In genomic region chr20:17287503-17287902, GRCh38 we compare ENCODE assay signal across 14 cellular contexts.
DNase-seq lines count a peak whose midpoint lies in the region; FAIRE-seq and TF ChIP-seq lines count a peak whose summit lies in the region.
"Had no signal": no experiment of that assay in that cellular context is flagged by ENCODE, and none has a peak within 500 bp of the region (broad histone marks: within the 10 kb centered on the region; RNA-seq: fewer than 3 reads in every experiment).

No MANE protein-coding gene starts in this region.

- peak overlapping the region; percentile 30; the same call in 1 of the 2 replicates for H2BK12ac ChIP-seq in H1 (ENCODE audit: low read depth, low read length)

- H4K5ac ChIP-seq in H1 (ENCODE audit: insufficient read length, low read depth, low read length), result no peak overlapping the region

- 96% methylated on average over 2 of the region's 2 CpGs; no CpG with 5 or more reads in 1 of the 2 experiments for WGBS in H1 (ENCODE audit: extremely low coverage in 1 of 2, insufficient coverage in 1 of 2, insufficient read length in 1 of 2, insufficient replicate concordance in 2 of 2, low coverage in 1 of 2, low lambda C conversion rate in 2 of 2, missing lambda C conversion rate in 1 of 2), 2 experiments

- TF ChIP-seq EP300 in H1 (IDR thresholded peaks at IDR 0.05; ENCODE audit: borderline replicate concordance in 1 of 2, low read depth in 2 of 2, low read length in 2 of 2), result no peak

- H2AK5ac ChIP-seq in H1 (ENCODE audit: low read depth, low read length), result no peak overlapping the region

- no peak overlapping the region for H2BK120ac ChIP-seq in H1 (replicated peaks; ENCODE audit: low read depth, low read length)

- H3K56ac ChIP-seq in H1 (replicated peaks; ENCODE audit: insufficient read length, low read depth, low read length), result no peak overlapping the region

- DNase-seq in DMS53 (lab: John Stamatoyannopoulos, UW) (peak; percentile 32), DMS53 treated with DMSO at 0.1 percent for 48 hours (lab: John Stamatoyannopoulos, UW; ENCODE audit: unreplicated experiment) (no peak), H1 (ENCODE audit: low read depth in 1 of 2, low spot score in 2 of 2) (peak in 1 of 2 experiments; percentile 66), osteocyte (ENCODE audit: extremely low spot score, unreplicated experiment) (no peak), NCI-H187 (lab: John Stamatoyannopoulos, UW) (no peak)
- DNase-seq in activated CD4-positive, CD25-positive, alpha-beta regulatory T cell (lab: John Stamatoyannopoulos, UW), result no peak
- DNase-seq in stimulated activated CD4-positive, alpha-beta T cell treated with anti-CD3 and anti-CD28 coated beads, Interleukin-2, amount 100 ng/mL, for 24 hours, result no peak
- DNase-seq: mesenchymal stem cell, NCI-H1417 treated with DMSO at 0.1 percent for 48 hours, NCI-H524, substantia nigra had no signal

- H3K4me2 ChIP-seq in Loucy (ENCODE audit: low read depth, low read length, poor library complexity, severe bottlenecking) (no peak overlapping the region), H1 (ENCODE audit: insufficient read depth in 1 of 2, low read depth in 2 of 2, low read length in 2 of 2) (no peak overlapping the region)

- H2BK20ac ChIP-seq in H1 (ENCODE audit: low read length), result no peak overlapping the region

- H3K14ac ChIP-seq in H1 (ENCODE audit: insufficient read length), result no peak overlapping the region

- peak; percentile 45 for TF ChIP-seq CTCF in Loucy (conservative IDR thresholded peaks at IDR 0.05; ENCODE audit: low read length)
- TF ChIP-seq CTCF in H1 (IDR thresholded peaks at IDR 0.05; ENCODE audit: control extremely low read depth in 1 of 3, insufficient read depth in 1 of 3, low read depth in 1 of 3, low read length in 3 of 3), result peak; percentile 43 to 70 (median 62)
- TF ChIP-seq CTCF in osteocyte (IDR thresholded peaks at IDR 0.05), result peak; percentile 13

- no peaks in the 10 kb centered on the region for H3K79me1 ChIP-seq in H1 (ENCODE audit: low read depth, low read length)

- no peak overlapping the region for H3K4me3 Mint-ChIP-seq in osteocyte (ENCODE audit: unreplicated experiment)

- no peaks in the 10 kb centered on the region for H3K4me1 ChIP-seq in Loucy (ENCODE audit: insufficient read depth, low read length, poor library complexity, severe bottlenecking)
- peaks cover 2 to 5% (median 4%) of the 10 kb centered on the region in 4 experiments; a peak in 4 of 7 replicates for H3K4me1 ChIP-seq in H1 (replicated peaks in 1 of 4; ENCODE audit: control insufficient read depth in 3 of 4, insufficient read depth in 4 of 4, low read length in 3 of 4)

- no peak overlapping the region for H3K9ac ChIP-seq in Loucy (ENCODE audit: low read depth, low read length, poor library complexity, severe bottlenecking)
- no peak overlapping the region for H3K9ac ChIP-seq in H1 (replicated peaks in 1 of 4; ENCODE audit: extremely low read depth in 1 of 4, low read depth in 3 of 4, low read length in 3 of 4)

- H2BK5ac ChIP-seq in H1 (ENCODE audit: low read depth, low read length), result no peak overlapping the region

- no peak for FAIRE-seq in H1 (lab: Jason Lieb, UNC)
- FAIRE-seq: A204.1, HepG2 had no signal

- H3K4ac ChIP-seq in H1 (replicated peaks; ENCODE audit: insufficient read length, low read depth, low read length), result no peak overlapping the region

- no peaks in the 10 kb centered on the region for H3K36me3 ChIP-seq in Loucy (ENCODE audit: insufficient read depth, low read length)
- no peaks in the 10 kb centered on the region for H3K36me3 ChIP-seq in H1 (ENCODE audit: control insufficient read depth in 2 of 4, insufficient read depth in 4 of 4, low read length in 3 of 4)

- H3K27me3 ChIP-seq in Loucy (ENCODE audit: insufficient read depth, low read length, poor library complexity, severe bottlenecking), result no peaks in the 10 kb centered on the region
- peaks cover 0 to 1% (median 0%) of the 10 kb centered on the region in 4 experiments; a peak in 2 of 7 replicates for H3K27me3 ChIP-seq in H1 (replicated peaks in 1 of 4; ENCODE audit: control insufficient read depth in 3 of 4, extremely low read depth in 1 of 4, insufficient read depth in 3 of 4, low read length in 3 of 4)

- H3F3A ChIP-seq in Loucy (ENCODE audit: low read depth), result no peaks in the 10 kb centered on the region

- peak; percentile 14 to 27; a peak in 2 of 4 replicates for TF ChIP-seq RAD21 in H1 (IDR thresholded peaks at IDR 0.05 in 1 of 2, conservative IDR thresholded peaks at IDR 0.05 in 1 of 2; ENCODE audit: low read depth in 2 of 2, low read length in 2 of 2)

- H3K18ac ChIP-seq in H1 (ENCODE audit: extremely low read depth, low read length), result no peak overlapping the region

- no peaks in the 10 kb centered on the region for H3K9me3 ChIP-seq in Loucy (ENCODE audit: insufficient read depth, low read depth, low read length)
- no peaks in the 10 kb centered on the region for H3K9me3 ChIP-seq in H1 (ENCODE audit: insufficient read depth in 2 of 2, low read depth in 1 of 2, low read length in 1 of 2)

- no peak overlapping the region for H4K8ac ChIP-seq in H1 (ENCODE audit: extremely low read depth, insufficient read depth, low read length)

- no peaks in the 10 kb centered on the region for H4K20me1 ChIP-seq in Loucy (ENCODE audit: insufficient read depth, low read length, poor library complexity, severe bottlenecking)
- H4K20me1 ChIP-seq in H1 (replicated peaks in 1 of 2; ENCODE audit: control insufficient read depth in 1 of 2, insufficient read depth in 2 of 2, low read length in 2 of 2), result no peaks in the 10 kb centered on the region

- H3K79me2 ChIP-seq in Loucy (ENCODE audit: insufficient read depth, low read length) (no peaks in the 10 kb centered on the region), H1 (ENCODE audit: control insufficient read depth in 1 of 2, insufficient read depth in 2 of 2, low read length in 2 of 2) (no peaks in the 10 kb centered on the region)

- no peaks in the 10 kb centered on the region for H3K4me1 Mint-ChIP-seq in osteocyte (ENCODE audit: unreplicated experiment)

- CTCF ChIA-PET in H1 (lab: Charles Lee; ENCODE audit: partially characterized antibody), result interaction anchor here (0.5 to 3.4 kb wide), 36 partner anchors 8 to 489 kb away, joined by 3 to 35 read pairs (median 3); no protein-coding TSS in a partner anchor

- no peak overlapping the region for H3K27ac ChIP-seq in H1 (ENCODE audit: low read depth, low read length)

- no peak overlapping the region for H3K23ac ChIP-seq in H1 (ENCODE audit: insufficient read length)

- H3K36me3 Mint-ChIP-seq in osteocyte (ENCODE audit: unreplicated experiment), result no peaks in the 10 kb centered on the region

- peaks cover 2% of the 10 kb centered on the region; the same call in 1 of the 2 replicates for H3K23me2 ChIP-seq in H1 (ENCODE audit: low read depth, low read length)

- peaks cover 4% of the 10 kb centered on the region for H3K27me3 Mint-ChIP-seq in osteocyte (ENCODE audit: unreplicated experiment)

- H2AFZ ChIP-seq in Loucy (ENCODE audit: low read length) (no peak overlapping the region), H1 (ENCODE audit: low read length) (no peak overlapping the region)

- POLR2A ChIA-PET in H1 (lab: Charles Lee; ENCODE audit: partially characterized antibody), result interaction anchor here (0.6 kb wide), 1 partner anchor 323 kb away, joined by 3 read pairs; no protein-coding TSS in a partner anchor

- no peaks in the 10 kb centered on the region for H3K9me2 ChIP-seq in Loucy (replicated peaks; ENCODE audit: low read depth, low read length)

- H3K9me3 Mint-ChIP-seq in osteocyte (ENCODE audit: unreplicated experiment), result no peaks in the 10 kb centered on the region

- H3K4me3 ChIP-seq in Loucy (ENCODE audit: low read length, poor library complexity, severe bottlenecking), result no peak overlapping the region
- no peak overlapping the region for H3K4me3 ChIP-seq in H1 (ENCODE audit: extremely low read depth in 1 of 4, insufficient read depth in 2 of 4, low read depth in 3 of 4, low read length in 4 of 4)

- no peak overlapping the region for H3K27ac Mint-ChIP-seq in osteocyte (ENCODE audit: unreplicated experiment)

- H4K91ac ChIP-seq in H1 (replicated peaks; ENCODE audit: insufficient read length, low read length), result no peak overlapping the region

- no peak overlapping the region for H2BK15ac ChIP-seq in H1 (ENCODE audit: low read length)

- TF ChIP-seq POLR2A in H1 (IDR thresholded peaks at IDR 0.05; ENCODE audit: control extremely low read depth in 1 of 2, low read depth in 2 of 2, low read length in 2 of 2), result no peak

TF ChIP-seq in H1, 55 proteins besides CTCF, POLR2A, EP300 and RAD21:
- TF ChIP-seq BACH1 (IDR thresholded peaks at IDR 0.05; ENCODE audit: low read length) (no peak), SP4 (IDR thresholded peaks at IDR 0.05; ENCODE audit: low read length) (no peak), ZNF274 (IDR thresholded peaks at IDR 0.05; ENCODE audit: borderline replicate concordance, extremely low read depth, low read length) (no peak), TEAD4 (IDR thresholded peaks at IDR 0.05; ENCODE audit: low read depth, low read length) (no peak)
